3 cellular contexts compared by ENCODE assay signal in the genomic region with DNA sequence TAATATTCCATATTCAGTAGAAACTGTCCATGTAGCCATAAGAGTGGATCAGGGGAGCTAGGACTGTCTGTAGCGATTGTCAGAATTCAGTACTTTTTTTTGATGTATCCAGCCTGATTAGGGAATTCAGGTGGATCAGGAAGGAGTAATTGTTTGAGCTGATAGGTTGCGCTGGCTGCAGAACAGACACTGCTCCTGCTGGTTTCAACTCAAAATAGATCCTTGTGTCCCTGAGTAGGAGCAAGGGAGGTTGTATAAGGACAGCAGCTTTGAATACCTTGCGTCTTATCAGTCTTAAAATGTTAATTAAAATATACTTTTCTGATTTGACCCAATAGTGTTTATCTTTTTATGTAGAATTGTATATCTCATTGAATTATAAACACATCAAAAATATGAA.
"Had no signal": no experiment of that assay in that cellular context is flagged by ENCODE, and none has a peak within 500 bp of the region (broad histone marks: within the 10 kb centered on the region; RNA-seq: fewer than 3 reads in every experiment).

No MANE protein-coding gene starts in this region.

- DNase-seq: GDM1, GF-D8 had no signal

- H3K4me3 ChIP-seq: GM12878 had no signal

- ATAC-seq: GM12878 had no signal
